ENCODE assay signal across 23 cellular contexts in genomic region chr2:213162515-213163118, GRCh38. TPM values are rescaled to one million over a fixed set of nuclear protein-coding genes. Genes with fewer than 3 reads are reported as not detected.
DNase-seq lines count a peak whose midpoint lies in the region; ATAC-seq, FAIRE-seq and TF ChIP-seq lines count a peak whose summit lies in the region.
"Had no signal": no experiment of that assay in that cellular context is flagged by ENCODE, and none has a peak within 500 bp of the region (broad histone marks: within the 10 kb centered on the region; RNA-seq: fewer than 3 reads in every experiment).

No MANE protein-coding gene starts in this region.

- H3K4me1 Mint-ChIP-seq in astrocyte (ENCODE audit: low read depth, unreplicated experiment): peaks cover 13% of the 10 kb centered on the region
- peaks cover 8% of the 10 kb centered on the region for H3K4me1 Mint-ChIP-seq in activated naive CD8-positive, alpha-beta T cell treated with anti-CD3 and anti-CD28 coated beads, Interleukin-2, amount 50 U/mL, for 24 hours
- H3K4me1 Mint-ChIP-seq: activated naive CD4-positive, alpha-beta T cell treated with anti-CD3 and anti-CD28 coated beads, Interleukin-2, amount 50 U/mL, for 24 hours; nephron progenitor cell had no signal

- no peaks in the 10 kb centered on the region for H3K9me3 Mint-ChIP-seq in astrocyte (ENCODE audit: unreplicated experiment)
- H3K9me3 Mint-ChIP-seq in activated naive CD8-positive, alpha-beta T cell treated with anti-CD3 and anti-CD28 coated beads, Interleukin-2, amount 50 U/mL, for 24 hours: no peaks in the 10 kb centered on the region
- H3K9me3 Mint-ChIP-seq: activated naive CD4-positive, alpha-beta T cell treated with anti-CD3 and anti-CD28 coated beads, Interleukin-2, amount 50 U/mL, for 24 hours; IgD-negative memory B cell; nephron progenitor cell; stimulated activated naive CD8-positive, alpha-beta T cell treated with anti-CD3 and anti-CD28 coated beads, Interleukin-15, amount 100 ng/mL, for 72 hours had no signal

- peaks cover 14% of the 10 kb centered on the region for H3K4me1 ChIP-seq in astrocyte (ENCODE audit: insufficient read depth, low read length)
- H3K4me1 ChIP-seq in thyroid gland: peaks cover 5 to 14% of the 10 kb centered on the region in 2 donors
- H3K4me1 ChIP-seq: BE2C, prostate gland had no signal

- no peak overlapping the region for H3K4me3 Mint-ChIP-seq in astrocyte (ENCODE audit: unreplicated experiment)
- no peak overlapping the region for H3K4me3 Mint-ChIP-seq in activated naive CD8-positive, alpha-beta T cell treated with anti-CD3 and anti-CD28 coated beads, Interleukin-2, amount 50 U/mL, for 24 hours
- H3K4me3 Mint-ChIP-seq: activated naive CD4-positive, alpha-beta T cell treated with anti-CD3 and anti-CD28 coated beads, Interleukin-2, amount 50 U/mL, for 24 hours; IgD-negative memory B cell; nephron progenitor cell; stimulated activated naive CD8-positive, alpha-beta T cell treated with anti-CD3 and anti-CD28 coated beads, Interleukin-15, amount 100 ng/mL, for 72 hours had no signal

- no peaks in the 10 kb centered on the region for H3K79me2 ChIP-seq in astrocyte (ENCODE audit: insufficient read depth, low read length)

- TF ChIP-seq POLR2A in thyroid gland (IDR thresholded peaks at IDR 0.05): no peak

- H4K20me1 ChIP-seq in astrocyte (ENCODE audit: insufficient read depth, low read length): no peaks in the 10 kb centered on the region

- peak overlapping the region; percentile 22 for H3K4me2 ChIP-seq in astrocyte (ENCODE audit: low read length)

- H3K4me3 ChIP-seq in astrocyte (ENCODE audit: insufficient read depth, low read depth, low read length) (no peak overlapping the region), fibroblast of pulmonary artery (replicated peaks; ENCODE audit: low read depth, low read length) (no peak overlapping the region), thyroid gland (replicated peaks in 1 of 3) (no peak overlapping the region)
- H3K4me3 ChIP-seq: prostate gland had no signal

- H3K27me3 ChIP-seq in astrocyte (ENCODE audit: insufficient read depth, low read length) (no peaks in the 10 kb centered on the region), thyroid gland (no peaks in the 10 kb centered on the region)

- WGBS in thyroid gland, 2 donors: 89 to 90% methylated on average over 4 of the region's 4 CpGs

- no peak for ATAC-seq in activated naive CD8-positive, alpha-beta T cell treated with anti-CD3 and anti-CD28 coated beads, Interleukin-2, amount 50 U/mL, for 24 hours
- ATAC-seq: stimulated activated naive CD8-positive, alpha-beta T cell treated with anti-CD3 and anti-CD28 coated beads, Interleukin-15, amount 100 ng/mL, for 72 hours had no signal

- H3K27ac ChIP-seq in astrocyte (ENCODE audit: low read depth, low read length): peak overlapping the region; percentile 35
- H3K27ac ChIP-seq in thyroid gland: peak overlapping the region in 2 of 3 donors; percentile 62 to 68
- H3K27ac ChIP-seq: prostate gland had no signal

- peaks cover 2% of the 10 kb centered on the region for H3K36me3 Mint-ChIP-seq in astrocyte (ENCODE audit: low read depth, unreplicated experiment)
- no peaks in the 10 kb centered on the region for H3K36me3 Mint-ChIP-seq in activated naive CD8-positive, alpha-beta T cell treated with anti-CD3 and anti-CD28 coated beads, Interleukin-2, amount 50 U/mL, for 24 hours (ENCODE audit: low read depth)
- H3K36me3 Mint-ChIP-seq: activated naive CD4-positive, alpha-beta T cell treated with anti-CD3 and anti-CD28 coated beads, Interleukin-2, amount 50 U/mL, for 24 hours; IgD-negative memory B cell had no signal

- H3K27me3 Mint-ChIP-seq in astrocyte (ENCODE audit: low read depth, unreplicated experiment): no peaks in the 10 kb centered on the region
- no peaks in the 10 kb centered on the region for H3K27me3 Mint-ChIP-seq in activated naive CD8-positive, alpha-beta T cell treated with anti-CD3 and anti-CD28 coated beads, Interleukin-2, amount 50 U/mL, for 24 hours
- H3K27me3 Mint-ChIP-seq: activated naive CD4-positive, alpha-beta T cell treated with anti-CD3 and anti-CD28 coated beads, Interleukin-2, amount 50 U/mL, for 24 hours; IgD-negative memory B cell; stimulated activated naive CD8-positive, alpha-beta T cell treated with anti-CD3 and anti-CD28 coated beads, Interleukin-15, amount 100 ng/mL, for 72 hours had no signal

- peak; percentile 70 for FAIRE-seq in astrocyte (lab: Jason Lieb, UNC)
- FAIRE-seq: endothelial cell of umbilical vein had no signal

- intact Hi-C loops in thyroid gland (cut with DNase I): no loop called here

- H3K27ac Mint-ChIP-seq in astrocyte (ENCODE audit: unreplicated experiment): peak overlapping the region; percentile 85
- H3K27ac Mint-ChIP-seq in activated naive CD8-positive, alpha-beta T cell treated with anti-CD3 and anti-CD28 coated beads, Interleukin-2, amount 50 U/mL, for 24 hours: no peak overlapping the region
- H3K27ac Mint-ChIP-seq: activated naive CD4-positive, alpha-beta T cell treated with anti-CD3 and anti-CD28 coated beads, Interleukin-2, amount 50 U/mL, for 24 hours; nephron progenitor cell; stimulated activated naive CD8-positive, alpha-beta T cell treated with anti-CD3 and anti-CD28 coated beads, Interleukin-15, amount 100 ng/mL, for 72 hours had no signal

- no peak overlapping the region for H2AFZ ChIP-seq in astrocyte (ENCODE audit: low read depth, low read length)

- H3K9ac ChIP-seq in astrocyte (ENCODE audit: low read length): no peak overlapping the region

- TF ChIP-seq CTCF in astrocyte (IDR thresholded peaks at IDR 0.05; ENCODE audit: insufficient read depth, low read depth, low read length) (no peak), fibroblast of pulmonary artery (IDR thresholded peaks at IDR 0.05; ENCODE audit: low read length, missing control alignments) (no peak), thyroid gland (IDR thresholded peaks at IDR 0.05) (no peak)

- H3K36me3 ChIP-seq in astrocyte (ENCODE audit: insufficient read depth, low read length) (no peaks in the 10 kb centered on the region), thyroid gland (no peaks in the 10 kb centered on the region)
- H3K36me3 ChIP-seq: BE2C, prostate gland had no signal

- peak; percentile 70 for DNase-seq in HCEC 1CT
- DNase-seq in astrocyte (ENCODE audit: low read depth): peak; percentile 56
- DNase-seq in fibroblast of pulmonary artery (ENCODE audit: low read depth): peak; percentile 19
- no peak for DNase-seq in thyroid gland
- no peak for DNase-seq in activated naive CD8-positive, alpha-beta T cell treated with anti-CD3 and anti-CD28 coated beads, Interleukin-2, amount 50 U/mL, for 24 hours
- no peak for DNase-seq in DMS 273 (lab: John Stamatoyannopoulos, UW; ENCODE audit: unreplicated experiment)
- no peak for DNase-seq in H4 (ENCODE audit: low spot score)
- DNase-seq: activated CD4-positive, alpha-beta T cell treated with anti-CD3 and anti-CD28 coated beads for 48 hours; BE2C; COR-L47; MV-4-11; NCI-H1694 treated with DMSO at 0.1 percent for 48 hours; NCI-H82; nephron progenitor cell; OCI-M1; Right ventricle myocardium superior; stimulated activated CD4-positive, alpha-beta T cell treated with anti-CD3 and anti-CD28 coated beads, Interleukin-4, amount 100 ng/mL, for 24 hours; stimulated activated naive CD8-positive, alpha-beta T cell treated with anti-CD3 and anti-CD28 coated beads, Interleukin-15, amount 100 ng/mL, for 72 hours; T-helper 1 cell had no signal

- no peaks in the 10 kb centered on the region for H3K9me3 ChIP-seq in astrocyte (ENCODE audit: insufficient read depth, low read depth, low read length)
- H3K9me3 ChIP-seq in thyroid gland: no peaks in the 10 kb centered on the region
- H3K9me3 ChIP-seq: BE2C, prostate gland had no signal

RNA-seq across cellular contexts. Expression of gene IKZF2, which starts 11.2 kb away (rescaled TPM):
- total RNA-seq in astrocyte (9.9 and 15.5 TPM in 2 replicates), thyroid gland (10 to 100 TPM; 25.3 to 84.8 (median 47.2) TPM)
- 0.68 and 1.7 TPM in 2 replicates for total RNA-seq in H4 (2014; rRNA removed; shearing (Covaris generic))

Comparison
In these comparisons a context has a peak if more than half of its experiments do, and no peak if none do; other contexts are left out.
1. DNase-seq: peak in HCEC 1CT (single experiment), astrocyte (single experiment) and fibroblast of pulmonary artery (single experiment); none in thyroid gland (0 of 2), activated naive CD8-positive, alpha-beta T cell treated with anti-CD3 and anti-CD28 coated beads, Interleukin-2, amount 50 U/mL, for 24 hours (single experiment), DMS 273 (single experiment) and H4 (single experiment).